In genomic region chr13:110359840-110360301, GRCh38 we compare ENCODE assay signal across 1 cellular context.
TF ChIP-seq lines count a peak whose summit lies in the region.

No MANE protein-coding gene starts in this region.

TF ChIP-seq in neural cell, 6 proteins besides CTCF, POLR2A, EP300 and RAD21:
- TF ChIP-seq MXI1 (conservative IDR thresholded peaks at IDR 0.05; ENCODE audit: poor library complexity, severe bottlenecking) = no peak
- TF ChIP-seq SMC3 (conservative IDR thresholded peaks at IDR 0.05; ENCODE audit: poor library complexity) = no peak
- TF ChIP-seq POLR2AphosphoS5 (IDR thresholded peaks at IDR 0.05) = no peak
- TF ChIP-seq EZH2 (IDR thresholded peaks at IDR 0.05; ENCODE audit: borderline replicate concordance, insufficient read depth, low read length, poor library complexity, severe bottlenecking) = no peak
- TF ChIP-seq, protein P1, sequence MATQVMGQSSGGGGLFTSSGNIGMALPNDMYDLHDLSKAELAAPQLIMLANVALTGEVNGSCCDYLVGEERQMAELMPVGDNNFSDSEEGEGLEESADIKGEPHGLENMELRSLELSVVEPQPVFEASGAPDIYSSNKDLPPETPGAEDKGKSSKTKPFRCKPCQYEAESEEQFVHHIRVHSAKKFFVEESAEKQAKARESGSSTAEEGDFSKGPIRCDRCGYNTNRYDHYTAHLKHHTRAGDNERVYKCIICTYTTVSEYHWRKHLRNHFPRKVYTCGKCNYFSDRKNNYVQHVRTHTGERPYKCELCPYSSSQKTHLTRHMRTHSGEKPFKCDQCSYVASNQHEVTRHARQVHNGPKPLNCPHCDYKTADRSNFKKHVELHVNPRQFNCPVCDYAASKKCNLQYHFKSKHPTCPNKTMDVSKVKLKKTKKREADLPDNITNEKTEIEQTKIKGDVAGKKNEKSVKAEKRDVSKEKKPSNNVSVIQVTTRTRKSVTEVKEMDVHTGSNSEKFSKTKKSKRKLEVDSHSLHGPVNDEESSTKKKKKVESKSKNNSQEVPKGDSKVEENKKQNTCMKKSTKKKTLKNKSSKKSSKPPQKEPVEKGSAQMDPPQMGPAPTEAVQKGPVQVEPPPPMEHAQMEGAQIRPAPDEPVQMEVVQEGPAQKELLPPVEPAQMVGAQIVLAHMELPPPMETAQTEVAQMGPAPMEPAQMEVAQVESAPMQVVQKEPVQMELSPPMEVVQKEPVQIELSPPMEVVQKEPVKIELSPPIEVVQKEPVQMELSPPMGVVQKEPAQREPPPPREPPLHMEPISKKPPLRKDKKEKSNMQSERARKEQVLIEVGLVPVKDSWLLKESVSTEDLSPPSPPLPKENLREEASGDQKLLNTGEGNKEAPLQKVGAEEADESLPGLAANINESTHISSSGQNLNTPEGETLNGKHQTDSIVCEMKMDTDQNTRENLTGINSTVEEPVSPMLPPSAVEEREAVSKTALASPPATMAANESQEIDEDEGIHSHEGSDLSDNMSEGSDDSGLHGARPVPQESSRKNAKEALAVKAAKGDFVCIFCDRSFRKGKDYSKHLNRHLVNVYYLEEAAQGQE (IDR thresholded peaks at IDR 0.05; ENCODE audit: borderline replicate concordance) = no peak
- no peak for TF ChIP-seq TAF1 (IDR thresholded peaks at IDR 0.05; ENCODE audit: low read depth)
